ENCODE assay signal across 1 cellular context in genomic region chr4:169757575-169758184, GRCh38.
TF ChIP-seq lines count a peak whose summit lies in the region.

Gene HPF1, minus strand, starts transcription at chr4:169757944. Its CDS starts 67 bp downstream, at chr4:169757877.

TF ChIP-seq in HepG2, 621 proteins besides CTCF, POLR2A, EP300 and RAD21 (continued from another document and continues in another):
- TF ChIP-seq, protein P1, sequence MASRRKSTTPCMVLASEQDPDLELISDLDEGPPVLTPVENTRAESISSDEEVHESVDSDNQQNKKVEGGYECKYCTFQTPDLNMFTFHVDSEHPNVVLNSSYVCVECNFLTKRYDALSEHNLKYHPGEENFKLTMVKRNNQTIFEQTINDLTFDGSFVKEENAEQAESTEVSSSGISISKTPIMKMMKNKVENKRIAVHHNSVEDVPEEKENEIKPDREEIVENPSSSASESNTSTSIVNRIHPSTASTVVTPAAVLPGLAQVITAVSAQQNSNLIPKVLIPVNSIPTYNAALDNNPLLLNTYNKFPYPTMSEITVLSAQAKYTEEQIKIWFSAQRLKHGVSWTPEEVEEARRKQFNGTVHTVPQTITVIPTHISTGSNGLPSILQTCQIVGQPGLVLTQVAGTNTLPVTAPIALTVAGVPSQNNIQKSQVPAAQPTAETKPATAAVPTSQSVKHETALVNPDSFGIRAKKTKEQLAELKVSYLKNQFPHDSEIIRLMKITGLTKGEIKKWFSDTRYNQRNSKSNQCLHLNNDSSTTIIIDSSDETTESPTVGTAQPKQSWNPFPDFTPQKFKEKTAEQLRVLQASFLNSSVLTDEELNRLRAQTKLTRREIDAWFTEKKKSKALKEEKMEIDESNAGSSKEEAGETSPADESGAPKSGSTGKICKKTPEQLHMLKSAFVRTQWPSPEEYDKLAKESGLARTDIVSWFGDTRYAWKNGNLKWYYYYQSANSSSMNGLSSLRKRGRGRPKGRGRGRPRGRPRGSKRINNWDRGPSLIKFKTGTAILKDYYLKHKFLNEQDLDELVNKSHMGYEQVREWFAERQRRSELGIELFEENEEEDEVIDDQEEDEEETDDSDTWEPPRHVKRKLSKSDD (CRISPR knock-in tag; IDR thresholded peaks at IDR 0.05; ENCODE audit: low read depth) = no peak
- TF ChIP-seq HNRNPUL1 (IDR thresholded peaks at IDR 0.05; ENCODE audit: low read depth, low read length) (no peak), ZNF333 (CRISPR knock-in tag; IDR thresholded peaks at IDR 0.05; ENCODE audit: borderline replicate concordance) (no peak), ZNF619 (CRISPR knock-in tag; IDR thresholded peaks at IDR 0.05) (no peak), ZNF781 (CRISPR knock-in tag; IDR thresholded peaks at IDR 0.05; ENCODE audit: borderline replicate concordance, not compliant biosample characterization) (no peak), ZNF318 (CRISPR knock-in tag; IDR thresholded peaks at IDR 0.05) (no peak), SOX6 (IDR thresholded peaks at IDR 0.05) (no peak), SOX6 (CRISPR knock-in tag; IDR thresholded peaks at IDR 0.05) (peak; percentile 69), TFDP1 (CRISPR knock-in tag; IDR thresholded peaks at IDR 0.05; ENCODE audit: borderline replicate concordance) (peak; percentile 82; the same call in 1 of the 2 replicates), ZNF234 (CRISPR knock-in tag; conservative IDR thresholded peaks at IDR 0.05) (no peak), ZNF574 (CRISPR knock-in tag; IDR thresholded peaks at IDR 0.05) (peak; percentile 83), ZNF343 (CRISPR knock-in tag; IDR thresholded peaks at IDR 0.05) (peak; percentile 100), ZFP41 (CRISPR knock-in tag; IDR thresholded peaks at IDR 0.05; ENCODE audit: borderline replicate concordance) (no peak), ZNF549 (CRISPR knock-in tag; IDR thresholded peaks at IDR 0.05) (no peak), SP4 (CRISPR knock-in tag; IDR thresholded peaks at IDR 0.05) (peak; percentile 81), TBX2 (CRISPR knock-in tag; IDR thresholded peaks at IDR 0.05; ENCODE audit: borderline replicate concordance) (peak; percentile 88), ZNF3 (CRISPR knock-in tag; IDR thresholded peaks at IDR 0.05) (no peak), ZNF768 (CRISPR knock-in tag; IDR thresholded peaks at IDR 0.05) (peak; percentile 50; the same call in 1 of the 2 replicates), ZFX (CRISPR knock-in tag; IDR thresholded peaks at IDR 0.05; ENCODE audit: low read depth) (peak; percentile 80), EHMT2 (IDR thresholded peaks at IDR 0.05; ENCODE audit: borderline replicate concordance, low read depth, low read length) (no peak), KDM2A (CRISPR knock-in tag; IDR thresholded peaks at IDR 0.05; ENCODE audit: borderline replicate concordance, low read depth) (peak; percentile 95), ATF2 (CRISPR knock-in tag; IDR thresholded peaks at IDR 0.05) (no peak), SAP130 (CRISPR knock-in tag; IDR thresholded peaks at IDR 0.05; ENCODE audit: low read depth) (peak; percentile 81), ZNF891 (CRISPR knock-in tag; IDR thresholded peaks at IDR 0.05) (0 out of 2 replicates have a peak, but pooled peaks have one; percentile 45), AHR (CRISPR knock-in tag; IDR thresholded peaks at IDR 0.05) (0 out of 2 replicates have a peak, but pooled peaks have one; percentile 17), MXI1 (IDR thresholded peaks at IDR 0.05; ENCODE audit: borderline replicate concordance, low read depth, low read length) (peak; percentile 25; the same call in 1 of the 3 replicates), CEBPG (CRISPR knock-in tag; IDR thresholded peaks at IDR 0.05) (0 out of 2 replicates have a peak, but pooled peaks have one; percentile 16), HINFP (CRISPR knock-in tag; IDR thresholded peaks at IDR 0.05; ENCODE audit: low read depth) (no peak)
- TF ChIP-seq, protein P2, sequence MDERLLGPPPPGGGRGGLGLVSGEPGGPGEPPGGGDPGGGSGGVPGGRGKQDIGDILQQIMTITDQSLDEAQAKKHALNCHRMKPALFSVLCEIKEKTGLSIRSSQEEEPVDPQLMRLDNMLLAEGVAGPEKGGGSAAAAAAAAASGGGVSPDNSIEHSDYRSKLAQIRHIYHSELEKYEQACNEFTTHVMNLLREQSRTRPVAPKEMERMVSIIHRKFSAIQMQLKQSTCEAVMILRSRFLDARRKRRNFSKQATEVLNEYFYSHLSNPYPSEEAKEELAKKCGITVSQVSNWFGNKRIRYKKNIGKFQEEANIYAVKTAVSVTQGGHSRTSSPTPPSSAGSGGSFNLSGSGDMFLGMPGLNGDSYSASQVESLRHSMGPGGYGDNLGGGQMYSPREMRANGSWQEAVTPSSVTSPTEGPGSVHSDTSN (CRISPR knock-in tag; IDR thresholded peaks at IDR 0.05) = no peak
- TF ChIP-seq, protein P3, sequence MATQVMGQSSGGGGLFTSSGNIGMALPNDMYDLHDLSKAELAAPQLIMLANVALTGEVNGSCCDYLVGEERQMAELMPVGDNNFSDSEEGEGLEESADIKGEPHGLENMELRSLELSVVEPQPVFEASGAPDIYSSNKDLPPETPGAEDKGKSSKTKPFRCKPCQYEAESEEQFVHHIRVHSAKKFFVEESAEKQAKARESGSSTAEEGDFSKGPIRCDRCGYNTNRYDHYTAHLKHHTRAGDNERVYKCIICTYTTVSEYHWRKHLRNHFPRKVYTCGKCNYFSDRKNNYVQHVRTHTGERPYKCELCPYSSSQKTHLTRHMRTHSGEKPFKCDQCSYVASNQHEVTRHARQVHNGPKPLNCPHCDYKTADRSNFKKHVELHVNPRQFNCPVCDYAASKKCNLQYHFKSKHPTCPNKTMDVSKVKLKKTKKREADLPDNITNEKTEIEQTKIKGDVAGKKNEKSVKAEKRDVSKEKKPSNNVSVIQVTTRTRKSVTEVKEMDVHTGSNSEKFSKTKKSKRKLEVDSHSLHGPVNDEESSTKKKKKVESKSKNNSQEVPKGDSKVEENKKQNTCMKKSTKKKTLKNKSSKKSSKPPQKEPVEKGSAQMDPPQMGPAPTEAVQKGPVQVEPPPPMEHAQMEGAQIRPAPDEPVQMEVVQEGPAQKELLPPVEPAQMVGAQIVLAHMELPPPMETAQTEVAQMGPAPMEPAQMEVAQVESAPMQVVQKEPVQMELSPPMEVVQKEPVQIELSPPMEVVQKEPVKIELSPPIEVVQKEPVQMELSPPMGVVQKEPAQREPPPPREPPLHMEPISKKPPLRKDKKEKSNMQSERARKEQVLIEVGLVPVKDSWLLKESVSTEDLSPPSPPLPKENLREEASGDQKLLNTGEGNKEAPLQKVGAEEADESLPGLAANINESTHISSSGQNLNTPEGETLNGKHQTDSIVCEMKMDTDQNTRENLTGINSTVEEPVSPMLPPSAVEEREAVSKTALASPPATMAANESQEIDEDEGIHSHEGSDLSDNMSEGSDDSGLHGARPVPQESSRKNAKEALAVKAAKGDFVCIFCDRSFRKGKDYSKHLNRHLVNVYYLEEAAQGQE (IDR thresholded peaks at IDR 0.05; ENCODE audit: borderline replicate concordance in 1 of 2, low read depth in 1 of 2, low read length in 2 of 2) = peak in 1 of 2 experiments; percentile 32; a peak in 1 of 4 replicates
- TF ChIP-seq, protein P4, sequence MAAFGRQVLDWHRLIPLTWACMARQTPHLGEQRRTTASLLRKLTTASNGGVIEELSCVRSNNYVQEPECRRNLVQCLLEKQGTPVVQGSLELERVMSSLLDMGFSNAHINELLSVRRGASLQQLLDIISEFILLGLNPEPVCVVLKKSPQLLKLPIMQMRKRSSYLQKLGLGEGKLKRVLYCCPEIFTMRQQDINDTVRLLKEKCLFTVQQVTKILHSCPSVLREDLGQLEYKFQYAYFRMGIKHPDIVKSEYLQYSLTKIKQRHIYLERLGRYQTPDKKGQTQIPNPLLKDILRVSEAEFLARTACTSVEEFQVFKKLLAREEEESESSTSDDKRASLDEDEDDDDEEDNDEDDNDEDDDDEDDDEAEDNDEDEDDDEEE (CRISPR knock-in tag; IDR thresholded peaks at IDR 0.05) = no peak; the same call in 1 of the 2 replicates
